ENCODE assay signal across 9 cellular contexts in genomic region chr2:213188971-213189899, GRCh38. TPM values are rescaled to one million over a fixed set of nuclear protein-coding genes. Genes with fewer than 3 reads are reported as not detected.
DNase-seq lines count a peak whose midpoint lies in the region; ATAC-seq and TF ChIP-seq lines count a peak whose summit lies in the region.
"Had no signal": no experiment of that assay in that cellular context is flagged by ENCODE, and none has a peak within 500 bp of the region (broad histone marks: within the 10 kb centered on the region; RNA-seq: fewer than 3 reads in every experiment).

No MANE protein-coding gene starts in this region.

- H3K27me3 Mint-ChIP-seq in Caco-2 (ENCODE audit: insufficient read depth, unreplicated experiment): no peaks in the 10 kb centered on the region

- H3K36me3 ChIP-seq in Caco-2 (ENCODE audit: control insufficient read depth, insufficient read depth, low read length) (no peaks in the 10 kb centered on the region), mesenchymal stem cell (ENCODE audit: control insufficient read depth in 1 of 2, insufficient read depth in 2 of 2, low read depth in 1 of 2, low read length in 2 of 2) (no peaks in the 10 kb centered on the region)

- POLR2A ChIA-PET in Caco-2 (lab: Charles Lee): no interaction called here

- peak overlapping the region; percentile 88 for H2AK5ac ChIP-seq in mesenchymal stem cell (ENCODE audit: low read length, severe bottlenecking)

- H3K9ac ChIP-seq in mesenchymal stem cell (ENCODE audit: low read length): no peak overlapping the region

- peak; percentile 50 to 65 for DNase-seq in Caco-2
- peak; percentile 7 for DNase-seq in NCI-H1417 treated with DMSO at 0.1 percent for 48 hours (lab: John Stamatoyannopoulos, UW)
- no peak for DNase-seq in coronary artery (ENCODE audit: low spot score)
- peak; percentile 35 for DNase-seq in mesenchymal stem cell
- no peak for DNase-seq in middle frontal gyrus (ENCODE audit: extremely low spot score, low spot score)
- DNase-seq in C1 segment of cervical spinal cord (lab: John Stamatoyannopoulos, UW): no peak

- H2BK5ac ChIP-seq in mesenchymal stem cell (ENCODE audit: low read depth, low read length, poor library complexity, severe bottlenecking): no peak overlapping the region

- no peaks in the 10 kb centered on the region for H3K79me1 ChIP-seq in mesenchymal stem cell (replicated peaks; ENCODE audit: low read length, poor library complexity, severe bottlenecking)

- ATAC-seq in HG02678 (IDR thresholded peaks at IDR 0.05; ENCODE audit: unreplicated experiment) (no peak), HG03045 (IDR thresholded peaks at IDR 0.05; ENCODE audit: unreplicated experiment) (no peak)
- ATAC-seq: left lobe of liver had no signal

- WGBS in mesenchymal stem cell: 17% methylated on average over 16 of the region's 16 CpGs

- peak overlapping the region; percentile 88 for H2AFZ ChIP-seq in mesenchymal stem cell (ENCODE audit: low read depth, low read length)

- peak overlapping the region; percentile 13 for H3K4me2 ChIP-seq in mesenchymal stem cell (ENCODE audit: low read length, poor library complexity, severe bottlenecking)

- H3K14ac ChIP-seq in mesenchymal stem cell (ENCODE audit: low read length in 2 of 2): peak overlapping the region in 1 of 2 experiments; percentile 87

- H3K4me1 Mint-ChIP-seq in Caco-2 (ENCODE audit: low read depth, unreplicated experiment): peaks cover 28% of the 10 kb centered on the region

- peak overlapping the region in 1 of 2 donors; percentile 38 for H3K27ac ChIP-seq in coronary artery
- peak overlapping the region; percentile 84 for H3K27ac ChIP-seq in mesenchymal stem cell (ENCODE audit: low read length, poor library complexity, severe bottlenecking)

- no peak overlapping the region for H2BK120ac ChIP-seq in mesenchymal stem cell (ENCODE audit: low read depth, low read length)

- H3K36me3 Mint-ChIP-seq in Caco-2 (ENCODE audit: insufficient read depth, unreplicated experiment): peaks cover 20% of the 10 kb centered on the region

- H2BK15ac ChIP-seq in mesenchymal stem cell (ENCODE audit: low read depth, poor library complexity, severe bottlenecking): peak overlapping the region; percentile 40

- no peaks in the 10 kb centered on the region for H3K9me3 Mint-ChIP-seq in Caco-2 (ENCODE audit: unreplicated experiment)

- peak overlapping the region; percentile 11 to 66 for H3K18ac ChIP-seq in mesenchymal stem cell (ENCODE audit: low read depth in 1 of 2, low read length in 2 of 2)

- peak overlapping the region; percentile 15 for H3K4me3 ChIP-seq in Caco-2 (ENCODE audit: low read depth, low read length)
- peak overlapping the region; percentile 26 for H3K4me3 ChIP-seq in coronary artery
- no peak overlapping the region for H3K4me3 ChIP-seq in mesenchymal stem cell (ENCODE audit: insufficient read depth in 1 of 2, low read depth in 1 of 2, low read length in 2 of 2)

- BruUV-seq in Caco-2 (replicated peaks; lab: Mats Ljungman, UMichigan): TSS peak; percentile 48

- H3K4me1 ChIP-seq in Caco-2 (peaks cover 32% of the 10 kb centered on the region), mesenchymal stem cell (ENCODE audit: control insufficient read depth, insufficient read depth, low read depth, low read length) (peaks cover 3% of the 10 kb centered on the region)

- H3K4me3 Mint-ChIP-seq in Caco-2 (ENCODE audit: unreplicated experiment): peak overlapping the region; percentile 71

- intact Hi-C loops in Caco-2 (cut with micrococcal nuclease; ENCODE audit: unreplicated experiment): loop anchor here (1.0 to 2.0 kb wide), 5 partner anchors 14 to 282 kb away; no protein-coding TSS in a partner anchor

- H3K27me3 ChIP-seq in Caco-2 (replicated peaks; ENCODE audit: control insufficient read depth, insufficient read depth, low read length) (no peaks in the 10 kb centered on the region), mesenchymal stem cell (ENCODE audit: control insufficient read depth in 1 of 2, insufficient read depth in 1 of 2, low read length in 2 of 2) (no peaks in the 10 kb centered on the region)

- CTCF ChIA-PET in Caco-2 (lab: Charles Lee): interaction anchor here (0.6 kb wide), 1 partner anchor 502 kb away, joined by 4 read pairs; no protein-coding TSS in a partner anchor

- peak overlapping the region; percentile 85 for H3K27ac Mint-ChIP-seq in Caco-2 (ENCODE audit: unreplicated experiment)

- H4K8ac ChIP-seq in mesenchymal stem cell (ENCODE audit: low read length): peak overlapping the region; percentile 66

- H2BK12ac ChIP-seq in mesenchymal stem cell (ENCODE audit: low read length in 2 of 2): peak overlapping the region in 1 of 2 experiments; percentile 60

- no peaks in the 10 kb centered on the region for H3K9me3 ChIP-seq in Caco-2
- H3K9me3 ChIP-seq in mesenchymal stem cell (ENCODE audit: control insufficient read depth, low read length): peaks cover 4% of the 10 kb centered on the region

- H3K4ac ChIP-seq in mesenchymal stem cell (ENCODE audit: low read depth in 1 of 2, low read length in 2 of 2): no peak overlapping the region

- no peak overlapping the region for H3K23ac ChIP-seq in mesenchymal stem cell (ENCODE audit: low read length in 2 of 2)

- TF ChIP-seq CTCF in Caco-2 (IDR thresholded peaks at IDR 0.05; ENCODE audit: insufficient read depth in 1 of 2, low read depth in 1 of 2, low read length in 1 of 2, severe bottlenecking in 1 of 2, unreplicated experiment in 1 of 2): no peak
- TF ChIP-seq CTCF in coronary artery (IDR thresholded peaks at IDR 0.05): no peak

- H4K91ac ChIP-seq in mesenchymal stem cell (ENCODE audit: low read length): no peak overlapping the region

RNA-seq across cellular contexts. Expression of gene IKZF2, which starts 37.8 kb away (rescaled TPM):
- 13.3 and 14.2 TPM in 2 replicates for total RNA-seq in Caco-2 (2022)
- 0.61 TPM for polyA plus RNA-seq in mesenchymal stem cell (2013, experiment 1 of 2)
- 0.63 TPM for polyA plus RNA-seq in mesenchymal stem cell (2013, experiment 2 of 2)

Comparison
In these comparisons a context has a peak if more than half of its experiments do, and no peak if none do; other contexts are left out.
1. DNase-seq: peak in Caco-2 (2 of 2), NCI-H1417 treated with DMSO at 0.1 percent for 48 hours (single experiment) and mesenchymal stem cell (single experiment); none in coronary artery (single experiment), middle frontal gyrus (single experiment) and C1 segment of cervical spinal cord (0 of 14).
2. H3K4me3 ChIP-seq: peak in Caco-2 (single experiment) and coronary artery (single experiment); none in mesenchymal stem cell (0 of 2).